In the genomic region with DNA sequence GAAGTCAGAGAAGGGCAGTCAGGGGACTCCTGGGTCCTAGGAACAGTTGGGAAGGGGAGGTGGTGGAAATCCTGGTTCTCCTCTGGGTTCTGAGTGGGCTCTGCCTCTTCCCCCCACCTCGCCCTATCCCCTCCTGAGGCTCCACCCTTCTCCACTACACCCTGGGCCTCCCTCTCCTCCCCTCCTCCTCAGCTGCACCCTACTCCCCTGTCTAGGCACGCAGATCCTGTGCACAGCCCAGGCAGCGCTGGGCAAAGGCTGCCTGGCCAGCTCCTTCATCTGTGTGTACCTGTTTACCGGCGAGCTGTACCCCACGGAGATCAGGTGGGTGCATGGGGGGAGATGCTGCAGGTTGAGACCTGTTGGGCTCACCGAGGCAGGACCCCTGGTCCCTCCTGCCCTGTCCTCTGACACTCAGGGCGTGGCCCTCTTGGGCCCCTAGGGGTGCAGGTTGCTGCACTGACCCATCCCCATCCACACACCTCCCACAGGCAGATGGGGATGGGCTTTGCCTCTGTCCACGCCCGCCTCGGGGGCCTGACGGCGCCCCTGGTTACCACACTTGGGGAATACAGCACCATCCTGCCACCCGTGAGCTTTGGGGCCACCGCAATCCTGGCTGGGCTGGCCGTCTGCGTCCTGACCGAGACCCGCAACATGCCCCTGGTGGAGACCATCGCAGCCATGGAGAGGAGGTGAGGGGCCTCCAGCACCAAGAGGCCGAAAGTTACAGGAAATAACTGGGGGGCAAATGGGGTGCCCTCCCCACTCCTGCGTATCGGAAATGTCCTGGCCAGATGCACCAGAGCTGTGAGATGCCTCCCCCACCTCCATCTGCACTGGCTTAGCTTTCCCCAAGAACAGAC, we compare ENCODE assay signal across 29 cellular contexts.
"Had no signal": no experiment of that assay in that cellular context is flagged by ENCODE, and none has a peak within 500 bp of the region (broad histone marks: within the 10 kb centered on the region; RNA-seq: fewer than 3 reads in every experiment).

No MANE protein-coding gene starts in this region.

- H3K4me3 Mint-ChIP-seq: activated naive CD8-positive, alpha-beta T cell treated with anti-CD3 and anti-CD28 coated beads, Interleukin-2, amount 50 U/mL, for 24 hours; activated T-cell treated with anti-CD3 and anti-CD28 coated beads, Interleukin-2, amount 50 U/mL, for 24 hours; dendritic cell treated with granulocyte-macrophage colony-stimulating factor and Interleukin-4, amounts not matched to agents 40 ng/mL and 50 ng/mL, for 4 days; endodermal cell; neural crest cell; T-helper 1 cell treated with Interleukin-12 subunit alpha and Interleukin-12 subunit beta and Interleukin-4 antibody, amounts not matched to agents 30 μg/mL and 1 μg/mL, for 36 hours had no signal

- H3K4me2 ChIP-seq: smooth muscle cell had no signal

- DNase-seq: activated CD4-positive, alpha-beta T cell treated with anti-CD3 and anti-CD28 coated beads for 48 hours; activated CD4-positive, alpha-beta T cell treated with anti-CD3 and anti-CD28 coated beads, Interleukin-2, amount 50 U/mL, for 48 hours; activated CD8-positive, alpha-beta memory T cell treated with anti-CD3 and anti-CD28 coated beads, Interleukin-2, amount 50 U/mL, for 48 hours; activated gamma-delta T cell treated with Interleukin-2 at 50 U/mL for 16 hours; activated naive CD4-positive, alpha-beta T cell treated with anti-CD3 and anti-CD28 coated beads, Interleukin-2, amount 50 U/mL, for 16 hours; activated naive CD8-positive, alpha-beta T cell treated with anti-CD3 and anti-CD28 coated beads, Interleukin-2, amount 50 U/mL, for 24 hours; activated T-cell treated with anti-CD3 and anti-CD28 coated beads, Interleukin-2, amount 50 U/mL, for 24 hours; central memory CD4-positive, alpha-beta T cell; endodermal cell; foreskin keratinocyte; heart right ventricle; retina; stimulated activated CD4-positive, alpha-beta T cell treated with anti-CD3 and anti-CD28 coated beads, Interleukin-15, amount 100 ng/mL, for 24 hours; stimulated activated CD4-positive, alpha-beta T cell treated with anti-CD3 and anti-CD28 coated beads, Interleukin-2, amount 100 ng/mL, for 24 hours; stimulated activated naive CD4-positive, alpha-beta T cell treated with Interleukin-2 at 50 U/mL for 16 hours; SW 1271; T-helper 9 cell had no signal

- H3K4me1 ChIP-seq: esophagus muscularis mucosa, foreskin keratinocyte, heart right ventricle, tibial nerve had no signal

- H3K27ac ChIP-seq: esophagus muscularis mucosa, foreskin keratinocyte, heart right ventricle, tibial nerve, VCaP had no signal

- H3K27ac Mint-ChIP-seq: activated naive CD8-positive, alpha-beta T cell treated with anti-CD3 and anti-CD28 coated beads, Interleukin-2, amount 50 U/mL, for 24 hours; activated T-cell treated with anti-CD3 and anti-CD28 coated beads, Interleukin-2, amount 50 U/mL, for 24 hours; dendritic cell treated with granulocyte-macrophage colony-stimulating factor and Interleukin-4, amounts not matched to agents 40 ng/mL and 50 ng/mL, for 4 days; endodermal cell; progenitor cell of endocrine pancreas; T-helper 1 cell treated with Interleukin-12 subunit alpha and Interleukin-12 subunit beta and Interleukin-4 antibody, amounts not matched to agents 30 μg/mL and 1 μg/mL, for 36 hours had no signal

- H3K4me3 ChIP-seq: esophagus muscularis mucosa, heart right ventricle, lung, mucosa of descending colon, smooth muscle cell, tibial nerve had no signal

- ATAC-seq: activated CD4-positive, CD25-positive, alpha-beta regulatory T cell treated with anti-CD3 and anti-CD28 coated beads, Interleukin-2, amount 50 U/mL, for 24 hours; activated naive CD8-positive, alpha-beta T cell treated with anti-CD3 and anti-CD28 coated beads, Interleukin-2, amount 50 U/mL, for 24 hours; foreskin keratinocyte; left lobe of liver; mucosa of descending colon had no signal

- H3K4me1 Mint-ChIP-seq: activated naive CD8-positive, alpha-beta T cell treated with anti-CD3 and anti-CD28 coated beads, Interleukin-2, amount 50 U/mL, for 24 hours; endodermal cell; neural crest cell had no signal

- H3K36me3 ChIP-seq: esophagus muscularis mucosa, heart right ventricle, tibial nerve had no signal

- H3K9me3 Mint-ChIP-seq: activated naive CD8-positive, alpha-beta T cell treated with anti-CD3 and anti-CD28 coated beads, Interleukin-2, amount 50 U/mL, for 24 hours; activated T-cell treated with anti-CD3 and anti-CD28 coated beads, Interleukin-2, amount 50 U/mL, for 24 hours; neural crest cell; T-helper 1 cell treated with Interleukin-12 subunit alpha and Interleukin-12 subunit beta and Interleukin-4 antibody, amounts not matched to agents 30 μg/mL and 1 μg/mL, for 36 hours had no signal

- H3K9me3 ChIP-seq: esophagus muscularis mucosa, heart right ventricle, mucosa of descending colon, tibial nerve had no signal

- H3K27me3 ChIP-seq: esophagus muscularis mucosa, foreskin keratinocyte, tibial nerve had no signal

- H3K27me3 Mint-ChIP-seq: activated naive CD8-positive, alpha-beta T cell treated with anti-CD3 and anti-CD28 coated beads, Interleukin-2, amount 50 U/mL, for 24 hours; activated T-cell treated with anti-CD3 and anti-CD28 coated beads, Interleukin-2, amount 50 U/mL, for 24 hours; progenitor cell of endocrine pancreas had no signal
